1 cellular context compared by ENCODE assay signal in genomic region chr19:46132508-46133100, GRCh38.
A peak's percentile ranks its signal among the peaks of the same experiment; 100 is the strongest.
TF ChIP-seq lines count a peak whose summit lies in the region.

No MANE protein-coding gene starts in this region.

TF ChIP-seq in HepG2, 621 proteins besides CTCF, POLR2A, EP300 and RAD21:
- TF ChIP-seq PCBP2 (optimal IDR thresholded peaks at IDR 0.05; ENCODE audit: low read depth, low read length, poor library complexity, severe bottlenecking) (peak; percentile 74), ZNF142 (CRISPR knock-in tag; IDR thresholded peaks at IDR 0.05) (no peak)
